ENCODE assay signal across 8 cellular contexts in the genomic region with DNA sequence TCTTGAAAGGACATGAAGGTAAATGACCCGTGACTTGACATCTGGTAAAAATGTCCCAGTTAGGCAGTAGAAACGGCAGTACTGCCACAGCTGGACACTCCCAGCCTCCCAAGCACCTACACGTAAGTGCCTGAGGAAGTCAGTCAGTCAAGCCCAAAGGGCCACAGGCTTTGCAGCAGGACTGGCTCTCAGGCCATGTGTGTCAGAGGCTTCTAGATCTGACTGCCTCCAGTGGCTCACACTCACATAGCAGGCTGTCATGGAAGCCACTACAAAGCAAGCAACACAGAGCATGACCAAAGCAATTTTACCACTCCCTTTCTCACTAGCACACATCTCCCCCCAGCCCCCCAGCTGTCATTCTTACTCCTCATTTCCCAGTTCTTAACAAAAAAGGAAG. TPM values are rescaled to one million over a fixed set of nuclear protein-coding genes. Genes with fewer than 3 reads are reported as not detected.
DNase-seq lines count a peak whose midpoint lies in the region; ATAC-seq, FAIRE-seq and TF ChIP-seq lines count a peak whose summit lies in the region.

No MANE protein-coding gene starts in this region.

- DNase-seq in BJ (ENCODE audit: low read depth) (no peak), GM19240 (ENCODE audit: insufficient read length, low spot score) (peak; percentile 1), Panc1 (ENCODE audit: low read depth, low spot score) (no peak), iPS DF 4.7 (ENCODE audit: extremely low read depth, low spot score) (peak; percentile 49), head of caudate nucleus (no peak), NCI-H1417 treated with DMSO at 0.1 percent for 48 hours (lab: John Stamatoyannopoulos, UW) (no peak), HTR-8/SVneo (ENCODE audit: insufficient read length, low spot score) (no peak)

- intact Hi-C loops in Panc1 (cut with micrococcal nuclease; ENCODE audit: unreplicated experiment), result no loop called here
- intact Hi-C loops in head of caudate nucleus (cut with DNase I), result no loop called here

- in situ Hi-C loops in Panc1 (cut with HindIII; ENCODE audit: low pct_unique_long_range_greater_than_20kb, low sequenced_read_pairs), result no loop called here

- POLR2A ChIA-PET in BJ (lab: Charles Lee), result no interaction called here
- POLR2A ChIA-PET in Panc1 (lab: Charles Lee), result no interaction called here

- H3K4me1 ChIP-seq in Panc1 (ENCODE audit: control insufficient read depth, insufficient read depth, low read length), result no peaks in the 10 kb centered on the region

- H3K36me3 ChIP-seq in BJ (ENCODE audit: control insufficient read depth, insufficient read depth, low read length) (no peaks in the 10 kb centered on the region), Panc1 (ENCODE audit: control insufficient read depth, insufficient read depth, low read length) (no peaks in the 10 kb centered on the region)

- no peak overlapping the region for H3K27ac ChIP-seq in Panc1 (ENCODE audit: low read length)

- peak; percentile 94 for ATAC-seq in Panc1
- no peak for ATAC-seq in HG02588 (IDR thresholded peaks at IDR 0.05; ENCODE audit: unreplicated experiment)

- CTCF ChIA-PET in BJ (lab: Yijun Ruan, JAX), result interaction anchor here (3.0 kb wide), 1 partner anchor 9 kb away, joined by 20 read pairs; no protein-coding TSS in a partner anchor
- CTCF ChIA-PET in Panc1 (lab: Charles Lee), result interaction anchor here (0.6 kb wide), 1 partner anchor 273 kb away, joined by 3 read pairs; no protein-coding TSS in a partner anchor

- FAIRE-seq in HTR-8/SVneo (lab: Jason Lieb, UNC), result no peak

- peak; percentile 21; the same call in 1 of the 2 replicates for TF ChIP-seq CTCF in BJ (IDR thresholded peaks at IDR 0.05; ENCODE audit: insufficient read depth, low read depth, low read length)
- peak; percentile 42; the same call in 1 of the 2 replicates for TF ChIP-seq CTCF in Panc1 (IDR thresholded peaks at IDR 0.05)

- no TSS peak for BruUV-seq in Panc1 (replicated peaks; lab: Mats Ljungman, UMichigan)

- H3K27me3 ChIP-seq in BJ (ENCODE audit: control insufficient read depth, insufficient read depth, low read length) (no peaks in the 10 kb centered on the region; the same call in 1 of the 2 replicates), Panc1 (ENCODE audit: control insufficient read depth, insufficient read depth, low read length) (no peaks in the 10 kb centered on the region; the same call in 1 of the 2 replicates)

- H3K9me3 ChIP-seq in Panc1 (ENCODE audit: control insufficient read depth, insufficient read depth, low read depth, low read length), result no peaks in the 10 kb centered on the region

- H3K4me3 ChIP-seq in BJ (ENCODE audit: low read depth, low read length), result no peak overlapping the region
- no peak overlapping the region for H3K4me3 ChIP-seq in Panc1 (ENCODE audit: low read depth in 2 of 2, low read length in 2 of 2)

RNA-seq across cellular contexts. Expression of a gene that starts 17.8 kb away (rescaled TPM):
- polyA plus RNA-seq in BJ (2011; rRNA removed), result 4.4 and 5.6 TPM in 2 replicates
- 6.7 and 10.3 TPM in 2 replicates for polyA minus RNA-seq in BJ (2011; rRNA and poly(A)+ RNA removed)
- total RNA-seq in Panc1 (2021; ENCODE audit: unreplicated experiment), result 15.2 TPM
- polyA plus RNA-seq in Panc1 (2012; ENCODE audit: insufficient read length), result 7.8 TPM

Comparison
In these comparisons a context has a peak if more than half of its experiments do, and no peak if none do; other contexts are left out.
1. DNase-seq: peak in GM19240 (single experiment) and iPS DF 4.7 (single experiment); none in BJ (single experiment), Panc1 (single experiment), head of caudate nucleus (0 of 42), NCI-H1417 treated with DMSO at 0.1 percent for 48 hours (single experiment) and HTR-8/SVneo (single experiment).